In genomic region chr2:231640646-231641111, GRCh38 we compare ENCODE assay signal across 8 cellular contexts. TPM values are rescaled to one million over a fixed set of nuclear protein-coding genes. Genes with fewer than 3 reads are reported as not detected.
DNase-seq lines count a peak whose midpoint lies in the region; ATAC-seq, FAIRE-seq and TF ChIP-seq lines count a peak whose summit lies in the region.

No MANE protein-coding gene starts in this region.

- H3K36me3 Mint-ChIP-seq in immature natural killer cell: no peaks in the 10 kb centered on the region

- H3K4me3 Mint-ChIP-seq in immature natural killer cell: no peak overlapping the region

- H3K27me3 ChIP-seq in fibroblast of lung (ENCODE audit: control insufficient read depth, insufficient read depth, low read length): no peaks in the 10 kb centered on the region
- H3K27me3 ChIP-seq in pancreas: no peaks in the 10 kb centered on the region

- intact Hi-C loops in pancreas (cut with DNase I): no loop called here

- FAIRE-seq in pancreas (lab: Jason Lieb, UNC): no peak

- H3K9ac ChIP-seq in fibroblast of lung (ENCODE audit: insufficient read depth, low read length): no peak overlapping the region

- H3K36me3 ChIP-seq in fibroblast of lung (ENCODE audit: control insufficient read depth, insufficient read depth, low read length) (no peaks in the 10 kb centered on the region), pancreas (no peaks in the 10 kb centered on the region)

- DNase-seq in DMS79 (lab: John Stamatoyannopoulos, UW): peak; percentile 57
- peak; percentile 16 for DNase-seq in SKM-1 (lab: John Stamatoyannopoulos, UW; ENCODE audit: unreplicated experiment)
- peak in 1 of 2 donors; percentile 35 for DNase-seq in fibroblast of lung (ENCODE audit: low read depth in 2 of 2)
- no peak for DNase-seq in pancreas
- DNase-seq in NCI-H1694 (lab: John Stamatoyannopoulos, UW): no peak
- no peak for DNase-seq in activated CD4-positive, alpha-beta T cell treated with anti-CD3 and anti-CD28 coated beads, Interleukin-2, amount 50 U/mL, for 4 hours
- DNase-seq in immature natural killer cell: no peak

- H3K9me3 ChIP-seq in fibroblast of lung (ENCODE audit: control insufficient read depth, insufficient read depth, low read depth, low read length) (no peaks in the 10 kb centered on the region), pancreas (no peaks in the 10 kb centered on the region)

- peaks cover 9 to 12% of the 10 kb centered on the region in 2 donors for H3K4me1 Mint-ChIP-seq in immature natural killer cell

- H4K20me1 ChIP-seq in fibroblast of lung (ENCODE audit: control insufficient read depth, extremely low read depth, insufficient read depth, low read length): no peaks in the 10 kb centered on the region

- H3K4me1 ChIP-seq in fibroblast of lung (ENCODE audit: control insufficient read depth, extremely low read depth, insufficient read depth, low read length) (peaks cover 17% of the 10 kb centered on the region), pancreas (no peaks in the 10 kb centered on the region)

- peak overlapping the region; percentile 8 for H3K4me2 ChIP-seq in fibroblast of lung (ENCODE audit: extremely low read depth, insufficient read depth, low read length)

- no peak overlapping the region for H3K27ac Mint-ChIP-seq in immature natural killer cell

- H3K4me3 ChIP-seq in fibroblast of lung (replicated peaks in 1 of 4; ENCODE audit: control extremely low read depth in 1 of 4, insufficient read depth in 1 of 4, low read depth in 3 of 4, low read length in 4 of 4): no peak overlapping the region
- H3K4me3 ChIP-seq in pancreas: no peak overlapping the region

- H2AFZ ChIP-seq in fibroblast of lung (ENCODE audit: low read length): peak overlapping the region; percentile 6

- H3K27me3 Mint-ChIP-seq in immature natural killer cell (ENCODE audit: low read depth in 3 of 3): no peaks in the 10 kb centered on the region

- ATAC-seq in pancreas (peak in 3 of 4 donors; percentile 15 to 53 (median 40)), HG03097 (IDR thresholded peaks at IDR 0.05; ENCODE audit: low FRiP score, unreplicated experiment) (no peak)

- 65% methylated on average over 11 of the region's 11 CpGs for WGBS in pancreas, 2 donors

- H3K79me2 ChIP-seq in fibroblast of lung (ENCODE audit: control insufficient read depth, insufficient read depth, low read length): no peaks in the 10 kb centered on the region

- no peaks in the 10 kb centered on the region for H3K9me3 Mint-ChIP-seq in immature natural killer cell

- TF ChIP-seq CTCF in fibroblast of lung (conservative IDR thresholded peaks at IDR 0.05 in 1 of 2, IDR thresholded peaks at IDR 0.05 in 1 of 2; ENCODE audit: low read depth in 1 of 2, low read length in 2 of 2) (peak in 1 of 2 donors; percentile 10), pancreas (IDR thresholded peaks at IDR 0.05) (no peak)

- H3K27ac ChIP-seq in fibroblast of lung (ENCODE audit: insufficient read depth, low read length) (peak overlapping the region; percentile 54), pancreas (peak overlapping the region in 1 of 4 donors; percentile 62)

RNA-seq across cellular contexts. Expression of gene TEX44, which starts 48.0 kb away (rescaled TPM):
- total RNA-seq in fibroblast of lung: not detected in 2 replicates
- not detected in 2 replicates for polyA plus RNA-seq in fibroblast of lung
- polyA plus RNA-seq in fibroblast of lung (2012): not detected in 2 replicates
- polyA minus RNA-seq in fibroblast of lung (ENCODE audit: low replicate concordance): not detected in 2 replicates
- not detected for total RNA-seq in pancreas
- polyA plus RNA-seq in pancreas: not detected
- polyA plus RNA-seq in immature natural killer cell: not detected

Comparison
In these comparisons a context has a peak if more than half of its experiments do, and no peak if none do; other contexts are left out.
1. DNase-seq: peak in DMS79 (single experiment) and SKM-1 (single experiment); none in pancreas (0 of 6), NCI-H1694 (single experiment), activated CD4-positive, alpha-beta T cell treated with anti-CD3 and anti-CD28 coated beads, Interleukin-2, amount 50 U/mL, for 4 hours (0 of 2) and immature natural killer cell (0 of 3).